ENCODE assay signal across 8 cellular contexts in the genomic region with DNA sequence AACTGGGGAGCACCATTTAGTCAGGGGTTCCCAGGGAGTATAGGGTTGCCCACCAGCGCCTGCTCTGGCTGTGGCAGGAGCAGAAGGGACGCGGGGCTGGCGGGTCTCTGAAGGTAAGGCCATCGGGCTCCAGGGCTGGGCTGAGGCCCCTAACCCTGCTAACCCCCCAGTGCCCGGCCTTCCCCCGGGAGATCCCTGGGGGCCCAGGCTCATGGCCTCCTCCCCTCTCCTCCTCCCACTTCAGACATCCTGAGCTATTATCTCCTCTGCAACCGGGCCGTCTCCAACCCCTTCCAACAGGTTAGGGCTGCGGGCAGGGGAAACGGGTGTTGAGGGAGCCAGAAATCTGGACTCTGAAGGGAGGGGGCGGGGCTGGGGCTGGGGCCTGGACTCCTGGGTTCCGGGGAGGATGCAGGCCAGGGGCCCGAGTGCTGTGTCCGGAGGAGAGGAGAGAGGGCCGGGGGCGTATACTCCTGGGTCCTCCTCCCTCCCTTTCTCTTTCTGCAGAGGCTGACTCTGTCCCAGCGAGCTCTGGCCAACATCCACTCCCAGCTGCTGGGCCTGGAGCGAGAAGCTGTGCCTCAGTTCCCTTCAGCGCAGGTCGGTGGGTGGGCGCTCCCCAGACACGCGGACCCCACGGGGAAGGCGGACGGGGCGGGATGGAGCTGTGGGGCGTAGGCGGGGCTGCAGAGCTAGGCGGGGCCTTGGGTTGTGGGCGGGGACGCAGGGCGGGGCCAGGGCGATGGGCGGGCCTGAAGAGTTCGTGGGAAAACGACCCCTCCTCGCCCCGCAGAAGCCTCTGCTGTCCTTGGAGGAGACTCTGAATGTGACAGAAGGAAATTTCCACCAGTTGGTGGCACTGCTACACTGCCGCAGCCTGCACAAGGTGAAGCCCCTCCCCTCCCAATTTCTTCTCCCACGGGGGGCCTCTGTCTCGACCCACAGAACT. TPM values are rescaled to one million over a fixed set of nuclear protein-coding genes. Genes with fewer than 3 reads are reported as not detected.
A peak's percentile ranks its signal among the peaks of the same experiment; 100 is the strongest.
DNase-seq lines count a peak whose midpoint lies in the region; ATAC-seq and TF ChIP-seq lines count a peak whose summit lies in the region.

No MANE protein-coding gene starts in this region.

- in situ Hi-C loops in GM23248 (cut with MboI) = no loop called here

- H3K36me3 ChIP-seq in GM23248 (ENCODE audit: low read depth) (no peaks in the 10 kb centered on the region), WERI-Rb-1 (no peaks in the 10 kb centered on the region), stomach (no peaks in the 10 kb centered on the region)

- CTCF ChIA-PET in AG04449 (lab: Yijun Ruan, JAX) = interaction anchor here (1.2 kb wide), 1 partner anchor 8 kb away, joined by 4 read pairs; no protein-coding TSS in a partner anchor

- H3F3A ChIP-seq in GM23248 (ENCODE audit: insufficient read depth) = no peaks in the 10 kb centered on the region

- intact Hi-C loops in stomach (cut with DNase I; ENCODE audit: low total_unique reads) = no loop called here

- no peaks in the 10 kb centered on the region for H3K4me1 ChIP-seq in GM23248 (ENCODE audit: insufficient read depth)
- H3K4me1 ChIP-seq in stomach = peaks cover 25 to 43% (median 33%) of the 10 kb centered on the region in 4 donors

- H3K4me1 Mint-ChIP-seq in mesothelial cell of epicardium = peaks cover 24% of the 10 kb centered on the region

- H3K27ac ChIP-seq in GM23248 = no peak overlapping the region
- H3K27ac ChIP-seq in WERI-Rb-1 = no peak overlapping the region
- H3K27ac ChIP-seq in stomach = no peak overlapping the region

- H3K9me3 Mint-ChIP-seq in mesothelial cell of epicardium = no peaks in the 10 kb centered on the region

- H3K27me3 Mint-ChIP-seq in mesothelial cell of epicardium (ENCODE audit: low read depth) = peaks cover 33% of the 10 kb centered on the region

- H3K9me3 ChIP-seq in GM23248 (ENCODE audit: low read depth) (no peaks in the 10 kb centered on the region), WERI-Rb-1 (ENCODE audit: severe bottlenecking) (no peaks in the 10 kb centered on the region), stomach (no peaks in the 10 kb centered on the region)

- DNase-seq in AG04449 (ENCODE audit: low read depth, low spot score) = no peak
- DNase-seq in GM23248 = peak; percentile 55
- DNase-seq in WERI-Rb-1 = peak; percentile 67
- peak; percentile 49 for DNase-seq in dermis blood vessel endothelial cell
- DNase-seq in mesothelial cell of epicardium (ENCODE audit: low spot score in 2 of 2, unreplicated experiment in 2 of 2) = peak; percentile 64 to 82
- DNase-seq in stomach = no peak

- H3K27me3 ChIP-seq in GM23248 (replicated peaks; ENCODE audit: insufficient read depth) (no peaks in the 10 kb centered on the region; the same call in 1 of the 2 replicates), WERI-Rb-1 (ENCODE audit: insufficient read depth, low read depth, severe bottlenecking) (no peaks in the 10 kb centered on the region), stomach (peaks cover 0 to 71% (median 41%) of the 10 kb centered on the region in 3 donors)

- H3K79me2 ChIP-seq in GM23248 (ENCODE audit: insufficient read depth) = no peaks in the 10 kb centered on the region

- H3K36me3 Mint-ChIP-seq in mesothelial cell of epicardium = peaks cover 2% of the 10 kb centered on the region

- no peaks in the 10 kb centered on the region for H3K9me2 ChIP-seq in GM23248 (ENCODE audit: insufficient read depth)

- peak overlapping the region; percentile 64 for H3K4me3 Mint-ChIP-seq in mesothelial cell of epicardium

- H3K9ac ChIP-seq in GM23248 = no peak overlapping the region

- TF ChIP-seq POLR2A in stomach (IDR thresholded peaks at IDR 0.05) = no peak

- TF ChIP-seq CTCF in AG04449 (IDR thresholded peaks at IDR 0.05; ENCODE audit: insufficient read depth, low read length, missing control alignments) (no peak), WERI-Rb-1 (IDR thresholded peaks at IDR 0.05; ENCODE audit: low read depth, low read length) (peak; percentile 42; the same call in 1 of the 2 replicates), mesothelial cell of epicardium (IDR thresholded peaks at IDR 0.05; ENCODE audit: unreplicated experiment) (no peak), stomach (IDR thresholded peaks at IDR 0.05) (peak in 1 of 7 experiments; percentile 8)

- H3K27ac Mint-ChIP-seq in mesothelial cell of epicardium = peak overlapping the region; percentile 78

- TF ChIP-seq EP300 in stomach (IDR thresholded peaks at IDR 0.05) = no peak

- H3K4me2 ChIP-seq in GM23248 (ENCODE audit: unreplicated experiment) = no peak overlapping the region

- H2AFZ ChIP-seq in GM23248 = no peak overlapping the region

- 6 to 11% methylated on average over 25 to 43 of the region's 43 CpGs for WGBS in GM23248 (ENCODE audit: low coverage in 1 of 2, low lambda C conversion rate in 2 of 2, missing lambda C conversion rate in 2 of 2), 2 experiments
- WGBS in stomach, 5 donors = 9 to 21% (median 15%) methylated on average over 11 to 43 of the region's 43 CpGs

- POLR2A ChIA-PET in AG04449 (lab: Yijun Ruan, JAX) = interaction anchor here (0.5 to 1.4 kb wide), 3 partner anchors 18 to 43 kb away, joined by 3 to 4 read pairs (median 3); a partner anchor contains a TSS

- H4K20me1 ChIP-seq in GM23248 (ENCODE audit: insufficient read depth) = no peaks in the 10 kb centered on the region

- ATAC-seq in HG03460 (IDR thresholded peaks at IDR 0.05; ENCODE audit: unreplicated experiment) (no peak), GM19351 (IDR thresholded peaks at IDR 0.05; ENCODE audit: unreplicated experiment) (no peak)

- H3K4me3 ChIP-seq in AG04449 (ENCODE audit: low read depth, low read length) (peak overlapping the region; percentile 51), GM23248 (no peak overlapping the region), WERI-Rb-1 (ENCODE audit: low read depth, low read length) (no peak overlapping the region), stomach (peak overlapping the region; percentile 15 to 41 (median 30))

RNA-seq across cellular contexts. Expression of a gene that starts 15.3 kb away (rescaled TPM):
- total RNA-seq in GM23248 (2014; rRNA removed; shearing (Covaris generic)) = not detected in 2 replicates
- polyA plus RNA-seq in GM23248 (2016; fragmentation: Nextera tagmentation; extraction: Ambion mirVana) = 0.05 TPM in 2 replicates
- not detected in 2 replicates for total RNA-seq in dermis blood vessel endothelial cell
- 4.2 to 6.0 TPM (median 5.2 TPM) in 3 replicates for total RNA-seq in mesothelial cell of epicardium
- total RNA-seq in stomach = 10 to 100 TPM in 1 of 5 donors, 1 to 10 TPM in 2, not detected in 2; 2.3 to 12.9 (median 7.0) TPM
- polyA plus RNA-seq in stomach = 1 to 10 TPM in 1 of 3 donors, under 1 TPM in 1, not detected in 1; 0.12 to 1.4 TPM

RNA-seq across cellular contexts. Expression of a gene that starts 18.4 kb away (rescaled TPM):
- total RNA-seq in GM23248 (2014; rRNA removed; shearing (Covaris generic)) = 29.2 and 33.9 TPM in 2 replicates
- polyA plus RNA-seq in GM23248 (2016; fragmentation: Nextera tagmentation; extraction: Ambion mirVana) = 34.7 and 45.5 TPM in 2 replicates
- total RNA-seq in dermis blood vessel endothelial cell = 40.7 and 41.0 TPM in 2 replicates
- 296 to 312 TPM (median 307 TPM) in 3 replicates for total RNA-seq in mesothelial cell of epicardium
- 100 to 1,000 TPM in 4 of 5 donors, 10 to 100 TPM in 1; 61.3 to 464 (median 222) TPM for total RNA-seq in stomach
- 10 to 100 TPM; 37.4 to 99.0 (median 89.0) TPM for polyA plus RNA-seq in stomach

RNA-seq across cellular contexts. Expression of a gene that starts 33.0 kb away (rescaled TPM):
- total RNA-seq in GM23248 (2014; rRNA removed; shearing (Covaris generic)) = 6.6 and 13.5 TPM in 2 replicates
- polyA plus RNA-seq in GM23248 (2016; fragmentation: Nextera tagmentation; extraction: Ambion mirVana) (0.30 and 0.41 TPM in 2 replicates), stomach (1 to 10 TPM; 6.9 to 7.8 (median 7.3) TPM)
- total RNA-seq in dermis blood vessel endothelial cell (6.0 and 7.5 TPM in 2 replicates), mesothelial cell of epicardium (5.5 to 6.8 TPM (median 5.8 TPM) in 3 replicates), stomach (10 to 100 TPM in 2 of 5 donors, 1 to 10 TPM in 3; 1.3 to 14.5 (median 3.5) TPM)

RNA-seq across cellular contexts. Expression of a gene that starts 42.5 kb away (rescaled TPM):
- total RNA-seq in GM23248 (2014; rRNA removed; shearing (Covaris generic)) = 39.6 and 51.7 TPM in 2 replicates
- polyA plus RNA-seq in GM23248 (2016; fragmentation: Nextera tagmentation; extraction: Ambion mirVana) (4.4 and 5.2 TPM in 2 replicates), stomach (10 to 100 TPM; 24.8 to 48.6 (median 28.3) TPM)
- total RNA-seq in dermis blood vessel endothelial cell (86.9 and 136 TPM in 2 replicates), mesothelial cell of epicardium (114 to 126 TPM (median 115 TPM) in 3 replicates), stomach (100 to 1,000 TPM in 1 of 5 donors, 10 to 100 TPM in 2, under 1 TPM in 1, not detected in 1; 0.89 to 699 (median 32.8) TPM)

Comparison
In these comparisons a context has a peak if more than half of its experiments do, and no peak if none do; other contexts are left out.
1. DNase-seq: peak in GM23248 (single experiment), WERI-Rb-1 (single experiment), dermis blood vessel endothelial cell (single experiment) and mesothelial cell of epicardium (2 of 2); none in AG04449 (single experiment) and stomach (single experiment).
2. H3K4me3 ChIP-seq: peak in AG04449 (single experiment) and stomach (4 of 4); none in GM23248 (single experiment) and WERI-Rb-1 (single experiment).